Comparison of ENCODE assay signal across 9 cellular contexts in the genomic region with DNA sequence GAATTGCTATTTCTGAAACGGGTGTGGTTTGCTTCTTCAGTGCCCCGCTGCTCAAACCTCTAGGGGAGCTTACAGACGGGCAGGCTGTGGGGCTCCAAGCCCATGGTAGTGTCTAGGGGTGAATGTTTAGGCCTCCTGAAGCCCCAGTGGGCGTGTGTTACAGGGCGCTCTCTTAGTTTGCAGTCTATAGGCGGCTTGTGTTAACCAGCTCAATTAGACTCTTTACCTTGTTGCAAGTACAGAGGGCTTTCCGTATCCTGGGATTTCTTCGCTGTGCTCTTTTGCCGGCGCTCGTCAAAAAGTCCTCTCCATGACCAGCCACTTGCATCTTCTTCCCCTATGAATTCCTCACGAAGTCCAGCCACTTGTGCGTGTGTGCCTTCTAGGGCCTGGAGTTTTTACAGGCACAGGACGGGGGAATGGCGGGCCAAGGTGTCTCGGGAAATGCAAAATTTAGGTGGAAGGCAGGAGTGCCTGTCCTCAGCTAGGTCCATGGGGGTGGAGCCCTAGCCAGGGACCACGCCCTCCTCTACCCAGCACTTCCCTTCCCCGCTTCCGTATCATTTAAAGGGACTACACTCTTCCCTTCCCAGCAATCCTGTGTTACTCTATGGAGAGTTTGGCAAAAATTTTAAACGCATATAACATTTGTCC.
A peak's percentile ranks its signal among the peaks of the same experiment; 100 is the strongest.
DNase-seq lines count a peak whose midpoint lies in the region; ATAC-seq and TF ChIP-seq lines count a peak whose summit lies in the region.
"Had no signal": no experiment of that assay in that cellular context is flagged by ENCODE, and none has a peak within 500 bp of the region (broad histone marks: within the 10 kb centered on the region; RNA-seq: fewer than 3 reads in every experiment).

No MANE protein-coding gene starts in this region.

- H3K79me2 ChIP-seq in trophoblast cell (ENCODE audit: control insufficient read depth, insufficient read depth, low read length, poor library complexity) (no peaks in the 10 kb centered on the region), Karpas-422 (ENCODE audit: low read length) (no peaks in the 10 kb centered on the region)

- peak overlapping the region; percentile 64 for H3K14ac ChIP-seq in trophoblast cell (ENCODE audit: low read length)

- no peaks in the 10 kb centered on the region for H3K36me3 ChIP-seq in adrenal gland (replicated peaks in 1 of 2)
- no peaks in the 10 kb centered on the region for H3K36me3 ChIP-seq in trophoblast cell (ENCODE audit: control insufficient read depth in 1 of 2, insufficient read depth in 2 of 2, low read length in 2 of 2)
- no peaks in the 10 kb centered on the region for H3K36me3 ChIP-seq in Karpas-422 (ENCODE audit: insufficient read depth, low read length)

- peak overlapping the region; percentile 13 for H4K8ac ChIP-seq in trophoblast cell (ENCODE audit: low read depth, low read length)

- 45 to 84% (median 61%) methylated on average over 20 of the region's 20 CpGs for WGBS in adrenal gland, 4 donors
- no CpG with 5 or more reads among the region's 20 CpGs for WGBS in trophoblast cell (ENCODE audit: extremely low coverage, insufficient coverage, insufficient read length)

- H3K18ac ChIP-seq in trophoblast cell (ENCODE audit: low read length), result no peak overlapping the region

- H3K27me3 Mint-ChIP-seq in activated naive CD8-positive, alpha-beta T cell treated with anti-CD3 and anti-CD28 coated beads for 36 hours, result no peaks in the 10 kb centered on the region
- H3K27me3 Mint-ChIP-seq: effector memory CD8-positive, alpha-beta T cell had no signal

- peak; percentile 16 for DNase-seq in GF-D8 (lab: John Stamatoyannopoulos, UW)
- DNase-seq in adrenal gland, result peak; percentile 26 to 71 (median 35)
- peak; percentile 73 for DNase-seq in left ventricle myocardium superior
- DNase-seq in trophoblast cell, result no peak
- no peak for DNase-seq in activated naive CD8-positive, alpha-beta T cell treated with anti-CD3 and anti-CD28 coated beads for 36 hours
- no peak for DNase-seq in activated CD4-positive, CD25-positive, alpha-beta regulatory T cell treated with anti-CD3 and anti-CD28 coated beads, Interleukin-2, amount 50 U/mL, for 72 hours
- no peak for DNase-seq in stimulated activated effector memory CD8-positive, alpha-beta T cell treated with anti-CD3 and anti-CD28 coated beads, Interleukin-12 subunit alpha, Interleukin-12 subunit beta, amount 100 ng/mL, for 72 hours (ENCODE audit: low spot score in 2 of 2)
- no peak for DNase-seq in Karpas-422
- DNase-seq: effector memory CD8-positive, alpha-beta T cell had no signal

- H2AK5ac ChIP-seq in trophoblast cell (ENCODE audit: low read length), result no peak overlapping the region

- H3K9ac ChIP-seq in trophoblast cell (ENCODE audit: low read length) (no peak overlapping the region), Karpas-422 (ENCODE audit: low read length) (no peak overlapping the region)

- H4K91ac ChIP-seq in trophoblast cell (ENCODE audit: low read depth, low read length), result peak overlapping the region; percentile 57

- H3K4me3 ChIP-seq in adrenal gland, result peak overlapping the region in 2 of 4 donors; percentile 43 to 46
- peak overlapping the region; percentile 67 for H3K4me3 ChIP-seq in trophoblast cell (ENCODE audit: low read depth, low read length)
- no peak overlapping the region for H3K4me3 ChIP-seq in Karpas-422 (ENCODE audit: low read length)

- intact Hi-C loops in adrenal gland (cut with DNase I), result no loop called here
- intact Hi-C loops in left ventricle myocardium superior (cut with micrococcal nuclease), result no loop called here

- no peak overlapping the region for H4K12ac ChIP-seq in trophoblast cell (ENCODE audit: low read depth, low read length)

- no peaks in the 10 kb centered on the region for H3K79me1 ChIP-seq in trophoblast cell (ENCODE audit: low read length)

- H3K27ac Mint-ChIP-seq in activated naive CD8-positive, alpha-beta T cell treated with anti-CD3 and anti-CD28 coated beads for 36 hours, result no peak overlapping the region
- H3K27ac Mint-ChIP-seq in stimulated activated effector memory CD8-positive, alpha-beta T cell treated with anti-CD3 and anti-CD28 coated beads, Interleukin-12 subunit alpha, Interleukin-12 subunit beta, amount 100 ng/mL, for 72 hours, result no peak overlapping the region
- H3K27ac Mint-ChIP-seq: effector memory CD8-positive, alpha-beta T cell had no signal

- TF ChIP-seq CTCF in adrenal gland (IDR thresholded peaks at IDR 0.05), result no peak

- H3K36me3 Mint-ChIP-seq in activated naive CD8-positive, alpha-beta T cell treated with anti-CD3 and anti-CD28 coated beads for 36 hours, result no peaks in the 10 kb centered on the region
- H3K36me3 Mint-ChIP-seq in stimulated activated effector memory CD8-positive, alpha-beta T cell treated with anti-CD3 and anti-CD28 coated beads, Interleukin-12 subunit alpha, Interleukin-12 subunit beta, amount 100 ng/mL, for 72 hours, result no peaks in the 10 kb centered on the region

- peak overlapping the region; percentile 39 for H3K4ac ChIP-seq in trophoblast cell (ENCODE audit: low read depth, low read length)

- no peak overlapping the region for H3K4me3 Mint-ChIP-seq in activated naive CD8-positive, alpha-beta T cell treated with anti-CD3 and anti-CD28 coated beads for 36 hours
- H3K4me3 Mint-ChIP-seq in stimulated activated effector memory CD8-positive, alpha-beta T cell treated with anti-CD3 and anti-CD28 coated beads, Interleukin-12 subunit alpha, Interleukin-12 subunit beta, amount 100 ng/mL, for 72 hours, result no peak overlapping the region
- H3K4me3 Mint-ChIP-seq: effector memory CD8-positive, alpha-beta T cell had no signal

- H2BK120ac ChIP-seq in trophoblast cell (ENCODE audit: insufficient read depth, low read length, poor library complexity), result no peak overlapping the region

- no peak for TF ChIP-seq POLR2A in adrenal gland (IDR thresholded peaks at IDR 0.05)

- H3K4me2 ChIP-seq in trophoblast cell (ENCODE audit: low read length) (peak overlapping the region; percentile 36), Karpas-422 (ENCODE audit: low read depth, low read length, poor library complexity, severe bottlenecking) (no peak overlapping the region)

- ATAC-seq in left ventricle myocardium superior, result peak; percentile 96
- ATAC-seq in stimulated activated effector memory CD8-positive, alpha-beta T cell treated with anti-CD3 and anti-CD28 coated beads, Interleukin-12 subunit alpha, Interleukin-12 subunit beta, amount 100 ng/mL, for 72 hours, result no peak
- ATAC-seq: effector memory CD8-positive, alpha-beta T cell had no signal

- no peak overlapping the region for H2BK12ac ChIP-seq in trophoblast cell (ENCODE audit: low read length)

- H4K20me1 ChIP-seq in Karpas-422 (ENCODE audit: insufficient read depth, low read depth, low read length), result no peaks in the 10 kb centered on the region

- no peak overlapping the region for H3K23ac ChIP-seq in trophoblast cell (ENCODE audit: low read length)

- no peaks in the 10 kb centered on the region for H3K27me3 ChIP-seq in adrenal gland
- H3K27me3 ChIP-seq in trophoblast cell (ENCODE audit: insufficient read depth, low read length), result no peaks in the 10 kb centered on the region
- H3K27me3 ChIP-seq in Karpas-422 (ENCODE audit: low read length), result no peaks in the 10 kb centered on the region

- H3K4me1 ChIP-seq in adrenal gland (replicated peaks in 1 of 2) (no peaks in the 10 kb centered on the region), trophoblast cell (ENCODE audit: control insufficient read depth in 1 of 2, insufficient read depth in 2 of 2, low read length in 2 of 2) (no peaks in the 10 kb centered on the region), Karpas-422 (ENCODE audit: low read length) (no peaks in the 10 kb centered on the region)

- H3K9me2 ChIP-seq in Karpas-422 (replicated peaks; ENCODE audit: insufficient read depth, low read length), result no peaks in the 10 kb centered on the region

- H2BK5ac ChIP-seq in trophoblast cell (ENCODE audit: low read depth, low read length, poor library complexity), result peak overlapping the region; percentile 35

- H3K9me3 Mint-ChIP-seq in activated naive CD8-positive, alpha-beta T cell treated with anti-CD3 and anti-CD28 coated beads for 36 hours, result peaks cover 3% of the 10 kb centered on the region
- H3K9me3 Mint-ChIP-seq in stimulated activated effector memory CD8-positive, alpha-beta T cell treated with anti-CD3 and anti-CD28 coated beads, Interleukin-12 subunit alpha, Interleukin-12 subunit beta, amount 100 ng/mL, for 72 hours, result peaks cover 19% of the 10 kb centered on the region

- peak overlapping the region in 1 of 5 donors; percentile 18 for H3K27ac ChIP-seq in adrenal gland
- H3K27ac ChIP-seq in trophoblast cell (ENCODE audit: low read depth, low read length), result peak overlapping the region; percentile 40
- H3K27ac ChIP-seq in Karpas-422 (ENCODE audit: low read length), result no peak overlapping the region

- H3K9me3 ChIP-seq in adrenal gland (replicated peaks in 1 of 3), result no peaks in the 10 kb centered on the region
- H3K9me3 ChIP-seq in trophoblast cell (ENCODE audit: insufficient read depth, low read depth, low read length), result no peaks in the 10 kb centered on the region
- peaks cover 19% of the 10 kb centered on the region for H3K9me3 ChIP-seq in Karpas-422 (ENCODE audit: low read length)

- no peaks in the 10 kb centered on the region for H3K4me1 Mint-ChIP-seq in activated naive CD8-positive, alpha-beta T cell treated with anti-CD3 and anti-CD28 coated beads for 36 hours
- H3K4me1 Mint-ChIP-seq in stimulated activated effector memory CD8-positive, alpha-beta T cell treated with anti-CD3 and anti-CD28 coated beads, Interleukin-12 subunit alpha, Interleukin-12 subunit beta, amount 100 ng/mL, for 72 hours, result no peaks in the 10 kb centered on the region

- H2AFZ ChIP-seq in trophoblast cell (ENCODE audit: insufficient read depth, low read length, poor library complexity) (peak overlapping the region; percentile 12), Karpas-422 (ENCODE audit: low read length) (no peak overlapping the region)

Comparison
In these comparisons a context has a peak if more than half of its experiments do, and no peak if none do; other contexts are left out.
1. DNase-seq: peak in GF-D8 (single experiment), adrenal gland (7 of 7) and left ventricle myocardium superior (single experiment); none in trophoblast cell (0 of 2), activated naive CD8-positive, alpha-beta T cell treated with anti-CD3 and anti-CD28 coated beads for 36 hours (single experiment), activated CD4-positive, CD25-positive, alpha-beta regulatory T cell treated with anti-CD3 and anti-CD28 coated beads, Interleukin-2, amount 50 U/mL, for 72 hours (single experiment), stimulated activated effector memory CD8-positive, alpha-beta T cell treated with anti-CD3 and anti-CD28 coated beads, Interleukin-12 subunit alpha, Interleukin-12 subunit beta, amount 100 ng/mL, for 72 hours (0 of 2) and Karpas-422 (single experiment).